ENCODE assay signal across 20 cellular contexts in the genomic region with DNA sequence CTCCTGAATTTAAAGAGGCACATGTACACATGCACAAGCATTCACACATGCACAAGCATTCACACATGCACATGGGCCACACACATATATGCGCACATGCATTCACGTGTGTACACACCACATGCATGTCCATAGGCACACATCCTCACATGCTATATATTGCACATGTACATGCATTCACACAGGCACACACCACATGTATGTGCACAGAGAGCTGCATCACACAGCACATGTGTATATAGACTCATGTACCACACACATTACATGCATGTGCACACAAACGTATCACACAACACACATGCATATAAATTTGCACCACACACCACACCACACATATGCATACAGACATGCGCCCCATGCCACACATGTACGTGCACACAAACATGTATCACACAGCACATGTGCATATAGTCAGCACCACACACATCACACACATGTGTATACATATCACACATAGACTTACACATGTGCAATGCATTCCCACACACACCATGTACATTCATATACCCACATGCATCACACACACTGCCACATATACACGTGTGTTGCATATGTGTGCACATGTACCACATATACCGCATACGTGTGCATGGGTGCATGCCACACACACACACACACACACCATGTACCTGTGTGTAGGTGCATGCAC. TPM values are rescaled to one million over a fixed set of nuclear protein-coding genes. Genes with fewer than 3 reads are reported as not detected.
DNase-seq lines count a peak whose midpoint lies in the region; ATAC-seq, FAIRE-seq and TF ChIP-seq lines count a peak whose summit lies in the region.
"Had no signal": no experiment of that assay in that cellular context is flagged by ENCODE, and none has a peak within 500 bp of the region (broad histone marks: within the 10 kb centered on the region; RNA-seq: fewer than 3 reads in every experiment).

No MANE protein-coding gene starts in this region.

- no peak for TF ChIP-seq POLR2A in H54 (IDR thresholded peaks at IDR 0.05; ENCODE audit: low read depth, low read length)

- no peak for TF ChIP-seq CTCF in Calu3 (IDR thresholded peaks at IDR 0.05; ENCODE audit: unreplicated experiment)

- H3K4me3 Mint-ChIP-seq in Calu3 (ENCODE audit: low read depth, unreplicated experiment), result no peak overlapping the region
- H3K4me3 Mint-ChIP-seq: stimulated activated memory B cell treated with anti-CD40 and anti-IgM and Interleukin-4, amounts not matched to agents 10 μg/mL and 1 μg/mL and 100 μg/mL, for 72 hours had no signal

- H3K36me3 Mint-ChIP-seq in Calu3 (ENCODE audit: insufficient read depth, unreplicated experiment), result no peaks in the 10 kb centered on the region
- H3K36me3 Mint-ChIP-seq: stimulated activated memory B cell treated with anti-CD40 and anti-IgM and Interleukin-4, amounts not matched to agents 10 μg/mL and 1 μg/mL and 100 μg/mL, for 72 hours had no signal

- DNase-seq in right cardiac atrium (peak in 2 of 3 donors; percentile 0 to 11), left ventricle myocardium superior (no peak), neuronal stem cell (ENCODE audit: low spot score) (no peak), H54 (ENCODE audit: insufficient read length, low spot score) (no peak), Calu3 (no peak), nucleus accumbens (lab: John Stamatoyannopoulos, UW) (no peak)
- DNase-seq: activated CD4-positive, alpha-beta T cell treated with anti-CD3 and anti-CD28 coated beads, Interleukin-2, amount 50 U/mL, for 1 hour; activated gamma-delta T cell treated with Interleukin-2 at 50 U/mL for 16 hours; amniotic stem cell; DMS 273 treated with DMSO at 0.1 percent for 48 hours; MG63 had no signal

- no peak overlapping the region for H2AK5ac ChIP-seq in neuronal stem cell (ENCODE audit: low read depth, low read length)

- no peak for ATAC-seq in right cardiac atrium
- no peak for ATAC-seq in left ventricle myocardium superior
- no peak for ATAC-seq in GM18511 (IDR thresholded peaks at IDR 0.05; ENCODE audit: unreplicated experiment)
- ATAC-seq: HCT116; left colon; stimulated activated memory B cell treated with anti-CD40 and anti-IgM and Interleukin-4, amounts not matched to agents 10 μg/mL and 1 μg/mL and 100 μg/mL, for 72 hours had no signal

- peak overlapping the region; percentile 26 for H3K9ac ChIP-seq in neuronal stem cell (ENCODE audit: low read depth, low read length, poor library complexity)

- H3K27me3 ChIP-seq in right cardiac atrium (ENCODE audit: control insufficient read depth, insufficient read depth), result no peaks in the 10 kb centered on the region
- H3K27me3 ChIP-seq in esophagus (ENCODE audit: control insufficient read depth in 1 of 2, insufficient read depth in 2 of 2, low read length in 2 of 2), result no peaks in the 10 kb centered on the region
- H3K27me3 ChIP-seq in neuronal stem cell (ENCODE audit: control insufficient read depth in 3 of 3, insufficient read depth in 3 of 3, low read depth in 1 of 3, low read length in 3 of 3), result peaks cover 0 to 27% (median 4%) of the 10 kb centered on the region in 3 experiments
- H3K27me3 ChIP-seq: right atrium auricular region, transverse colon had no signal

- no peak overlapping the region for H3K18ac ChIP-seq in neuronal stem cell (ENCODE audit: low read length)

- no peak overlapping the region for H2BK120ac ChIP-seq in neuronal stem cell (ENCODE audit: low read depth, low read length)

- CTCF ChIA-PET in Calu3 (lab: Charles Lee), result no interaction called here

- H2BK12ac ChIP-seq in neuronal stem cell (ENCODE audit: low read length), result no peak overlapping the region

- 85% methylated on average over 8 of the region's 8 CpGs for WGBS in right cardiac atrium
- WGBS in esophagus, 2 donors, result 80 to 85% methylated on average over 8 of the region's 8 CpGs
- WGBS in neuronal stem cell (ENCODE audit: extremely low coverage in 2 of 2, insufficient read length in 2 of 2, insufficient replicate concordance in 1 of 2), 2 donors, result no CpG with 5 or more reads among the region's 8 CpGs

- no peak overlapping the region for H3K4me2 ChIP-seq in neuronal stem cell (ENCODE audit: insufficient read depth, low read length, poor library complexity, severe bottlenecking)

- intact Hi-C loops in right cardiac atrium (cut with DNase I) (no loop called here), left ventricle myocardium superior (cut with micrococcal nuclease) (no loop called here), Calu3 (cut with micrococcal nuclease; ENCODE audit: unreplicated experiment) (no loop called here)

- no peak overlapping the region for H3K4me3 ChIP-seq in right cardiac atrium (ENCODE audit: low read length)
- H3K4me3 ChIP-seq in esophagus (ENCODE audit: low read depth in 1 of 2, low read length in 2 of 2), result no peak overlapping the region
- peak overlapping the region in 1 of 2 donors; percentile 30 for H3K4me3 ChIP-seq in neuronal stem cell (ENCODE audit: low read length in 2 of 2)
- H3K4me3 ChIP-seq: MG63, right atrium auricular region, transverse colon had no signal

- H4K91ac ChIP-seq in neuronal stem cell (ENCODE audit: low read depth, low read length, poor library complexity), result no peak overlapping the region

- H3K27ac ChIP-seq in right cardiac atrium (ENCODE audit: low read length) (peak overlapping the region; percentile 13), esophagus (ENCODE audit: low read depth in 2 of 2, low read length in 1 of 2) (peak overlapping the region; percentile 16 to 72), neuronal stem cell (replicated peaks; ENCODE audit: low read length) (no peak overlapping the region)
- H3K27ac ChIP-seq: C4-2B had no signal

- no peaks in the 10 kb centered on the region for H3K27me3 Mint-ChIP-seq in Calu3 (ENCODE audit: unreplicated experiment)

- no peak for FAIRE-seq in H54 (lab: Jason Lieb, UNC)
- FAIRE-seq: G401.6 had no signal

- no peak overlapping the region for H2BK15ac ChIP-seq in neuronal stem cell (ENCODE audit: low read length)

- no peak overlapping the region for H2AFZ ChIP-seq in neuronal stem cell (ENCODE audit: low read length)

- peak overlapping the region; percentile 58 for H3K14ac ChIP-seq in neuronal stem cell (ENCODE audit: low read length)

- H2BK5ac ChIP-seq in neuronal stem cell (ENCODE audit: low read length), result no peak overlapping the region

- H3K9me3 Mint-ChIP-seq in Calu3 (ENCODE audit: low read depth, unreplicated experiment), result no peaks in the 10 kb centered on the region
- H3K9me3 Mint-ChIP-seq: stimulated activated memory B cell treated with anti-CD40 and anti-IgM and Interleukin-4, amounts not matched to agents 10 μg/mL and 1 μg/mL and 100 μg/mL, for 72 hours had no signal

- no peaks in the 10 kb centered on the region for H3K9me3 ChIP-seq in right cardiac atrium (ENCODE audit: control insufficient read depth, low read length)
- H3K9me3 ChIP-seq in esophagus (ENCODE audit: control insufficient read depth in 2 of 2, insufficient read depth in 1 of 2, low read depth in 1 of 2, low read length in 1 of 2), result peaks cover 0 to 3% of the 10 kb centered on the region in 2 donors
- peaks cover 0 to 3% of the 10 kb centered on the region in 2 donors for H3K9me3 ChIP-seq in neuronal stem cell (replicated peaks in 1 of 2; ENCODE audit: control insufficient read depth in 2 of 2, insufficient read depth in 1 of 2, low read depth in 1 of 2, low read length in 2 of 2)
- H3K9me3 ChIP-seq: MG63, right atrium auricular region, transverse colon had no signal

- no peak overlapping the region for H3K4ac ChIP-seq in neuronal stem cell (ENCODE audit: low read length)

- H3K4me1 Mint-ChIP-seq in Calu3 (ENCODE audit: low read depth, unreplicated experiment), result no peaks in the 10 kb centered on the region
- H3K4me1 Mint-ChIP-seq: stimulated activated memory B cell treated with anti-CD40 and anti-IgM and Interleukin-4, amounts not matched to agents 10 μg/mL and 1 μg/mL and 100 μg/mL, for 72 hours had no signal

- no TSS peak for BruUV-seq in Calu3 (replicated peaks; lab: Mats Ljungman, UMichigan)

- H3K27ac Mint-ChIP-seq in Calu3 (ENCODE audit: unreplicated experiment), result no peak overlapping the region
- H3K27ac Mint-ChIP-seq: stimulated activated memory B cell treated with anti-CD40 and anti-IgM and Interleukin-4, amounts not matched to agents 10 μg/mL and 1 μg/mL and 100 μg/mL, for 72 hours had no signal

- H3K79me1 ChIP-seq in neuronal stem cell (ENCODE audit: low read depth, low read length), result no peaks in the 10 kb centered on the region

- no peak overlapping the region for H3K23ac ChIP-seq in neuronal stem cell (ENCODE audit: low read depth, low read length, poor library complexity)

- H3K36me3 ChIP-seq in esophagus (ENCODE audit: control insufficient read depth in 2 of 2, insufficient read depth in 2 of 2, low read length in 1 of 2), result no peaks in the 10 kb centered on the region
- peaks cover 0 to 4% of the 10 kb centered on the region in 2 donors for H3K36me3 ChIP-seq in neuronal stem cell (replicated peaks in 1 of 2; ENCODE audit: control insufficient read depth in 2 of 2, insufficient read depth in 2 of 2, low read length in 2 of 2)
- H3K36me3 ChIP-seq: MG63, right atrium auricular region, transverse colon had no signal

- no peak overlapping the region for H4K8ac ChIP-seq in neuronal stem cell (ENCODE audit: low read depth, low read length)

- H3K4me1 ChIP-seq in right cardiac atrium (ENCODE audit: control insufficient read depth, insufficient read depth, low read length) (peaks cover 17% of the 10 kb centered on the region), esophagus (ENCODE audit: control insufficient read depth in 2 of 2, insufficient read depth in 2 of 2, low read length in 1 of 2) (peaks cover 3 to 18% of the 10 kb centered on the region in 2 donors), neuronal stem cell (ENCODE audit: control insufficient read depth in 2 of 2, insufficient read depth in 1 of 2, low read depth in 1 of 2, low read length in 2 of 2) (peaks cover 0 to 10% of the 10 kb centered on the region in 2 donors)

RNA-seq across cellular contexts. Expression of a gene that starts 54.6 kb away (rescaled TPM):
- total RNA-seq in right cardiac atrium, result 100 to 1,000 TPM in 1 of 4 donors, 10 to 100 TPM in 3; 63.5 to 134 (median 84.6) TPM
- 52.3 TPM for polyA plus RNA-seq in right cardiac atrium
- 52.4 TPM for total RNA-seq in left ventricle myocardium superior
- polyA plus RNA-seq in esophagus, result 10 to 100 TPM; 29.7 to 29.9 TPM
- 42.5 TPM for polyA plus RNA-seq in neuronal stem cell (2013, experiment 1 of 2)
- polyA plus RNA-seq in neuronal stem cell (2013, experiment 2 of 2), result 42.1 TPM
- total RNA-seq in Calu3 (2022), result 54.5 and 82.9 TPM in 2 replicates

Comparison
In these comparisons a context has a peak if more than half of its experiments do, and no peak if none do; other contexts are left out.
1. DNase-seq: peak in right cardiac atrium (2 of 3); none in left ventricle myocardium superior (single experiment), neuronal stem cell (single experiment), H54 (single experiment), Calu3 (single experiment) and nucleus accumbens (0 of 56).